ENCODE assay signal across 18 cellular contexts in the genomic region with DNA sequence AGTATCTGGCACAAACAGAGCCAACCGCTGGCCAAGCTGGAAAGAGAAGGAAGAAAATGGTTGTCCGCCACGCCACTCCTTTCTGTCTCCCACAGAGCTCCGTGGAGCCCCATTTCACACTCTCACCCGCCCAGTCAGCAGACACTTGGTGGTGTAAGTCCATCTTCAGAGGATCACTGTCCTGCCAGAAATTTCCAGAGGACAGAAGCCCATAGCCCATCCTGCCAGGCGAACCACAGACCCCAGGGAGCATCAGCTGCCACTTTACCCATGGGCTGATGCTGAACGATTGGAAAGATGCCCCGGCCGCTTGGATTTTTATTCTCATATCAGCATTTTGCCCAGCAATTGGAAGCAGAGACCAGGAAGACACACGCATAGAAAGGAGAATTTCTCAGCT.
DNase-seq lines count a peak whose midpoint lies in the region; ATAC-seq and TF ChIP-seq lines count a peak whose summit lies in the region.
"Had no signal": no experiment of that assay in that cellular context is flagged by ENCODE, and none has a peak within 500 bp of the region (broad histone marks: within the 10 kb centered on the region; RNA-seq: fewer than 3 reads in every experiment).

No MANE protein-coding gene starts in this region.

- H3K9ac ChIP-seq in mesenchymal stem cell (ENCODE audit: low read length) = no peak overlapping the region
- H3K9ac ChIP-seq: BLaER1 had no signal

- no peak for TF ChIP-seq POLR2A in suprapubic skin (IDR thresholded peaks at IDR 0.05)
- TF ChIP-seq POLR2A in testis (IDR thresholded peaks at IDR 0.05) = no peak

- 91% methylated on average over 9 of the region's 10 CpGs for WGBS in mesenchymal stem cell
- 82% methylated on average over 10 of the region's 10 CpGs for WGBS in suprapubic skin
- WGBS in testis, 2 donors = 92 to 93% methylated on average over 10 of the region's 10 CpGs

- H3K14ac ChIP-seq in mesenchymal stem cell (ENCODE audit: low read length in 2 of 2) = no peak overlapping the region

- no peak overlapping the region for H3K4ac ChIP-seq in mesenchymal stem cell (ENCODE audit: low read depth in 1 of 2, low read length in 2 of 2)

- H3K9me3 Mint-ChIP-seq in activated naive CD8-positive, alpha-beta T cell treated with anti-CD3 and anti-CD28 coated beads, Interleukin-2, amount 10 ng/mL, durations not matched to agents 7 days and 5 days = peaks cover 10% of the 10 kb centered on the region
- peaks cover 9% of the 10 kb centered on the region for H3K9me3 Mint-ChIP-seq in activated naive CD8-positive, alpha-beta T cell treated with anti-CD3 and anti-CD28 coated beads for 36 hours

- no peak overlapping the region for H2BK5ac ChIP-seq in mesenchymal stem cell (ENCODE audit: low read depth, low read length, poor library complexity, severe bottlenecking)

- no peak overlapping the region for H3K4me2 ChIP-seq in mesenchymal stem cell (ENCODE audit: low read length, poor library complexity, severe bottlenecking)
- H3K4me2 ChIP-seq: A549, BLaER1 had no signal

- no peaks in the 10 kb centered on the region for H3K36me3 Mint-ChIP-seq in activated naive CD8-positive, alpha-beta T cell treated with anti-CD3 and anti-CD28 coated beads, Interleukin-2, amount 10 ng/mL, durations not matched to agents 7 days and 5 days
- H3K36me3 Mint-ChIP-seq in activated naive CD8-positive, alpha-beta T cell treated with anti-CD3 and anti-CD28 coated beads for 36 hours = no peaks in the 10 kb centered on the region
- H3K36me3 Mint-ChIP-seq: CD14-positive monocyte had no signal

- no peak for TF ChIP-seq EP300 in suprapubic skin (IDR thresholded peaks at IDR 0.05)

- H3K79me1 ChIP-seq in mesenchymal stem cell (replicated peaks; ENCODE audit: low read length, poor library complexity, severe bottlenecking) = no peaks in the 10 kb centered on the region

- H2AFZ ChIP-seq in mesenchymal stem cell (ENCODE audit: low read depth, low read length) = no peak overlapping the region

- no peak overlapping the region for H2BK120ac ChIP-seq in mesenchymal stem cell (ENCODE audit: low read depth, low read length)

- H3K18ac ChIP-seq in mesenchymal stem cell (ENCODE audit: low read depth in 1 of 2, low read length in 2 of 2) = peak overlapping the region in 1 of 2 experiments; percentile 16

- peaks cover 14% of the 10 kb centered on the region for H3K27me3 Mint-ChIP-seq in activated naive CD8-positive, alpha-beta T cell treated with anti-CD3 and anti-CD28 coated beads, Interleukin-2, amount 10 ng/mL, durations not matched to agents 7 days and 5 days
- no peaks in the 10 kb centered on the region for H3K27me3 Mint-ChIP-seq in activated naive CD8-positive, alpha-beta T cell treated with anti-CD3 and anti-CD28 coated beads for 36 hours

- no peak for DNase-seq in activated naive CD8-positive, alpha-beta T cell treated with anti-CD3 and anti-CD28 coated beads, Interleukin-2, amount 10 ng/mL, durations not matched to agents 7 days and 5 days
- no peak for DNase-seq in activated naive CD8-positive, alpha-beta T cell treated with anti-CD3 and anti-CD28 coated beads for 36 hours
- DNase-seq in mesenchymal stem cell = no peak
- peak; percentile 46 for DNase-seq in retina
- no peak for DNase-seq in suprapubic skin (ENCODE audit: low spot score in 2 of 2)
- no peak for DNase-seq in testis
- DNase-seq in cerebellar cortex (ENCODE audit: low spot score) = no peak
- DNase-seq: CD4-positive, alpha-beta memory T cell; DMS153; DMS79; GDM1 had no signal

- H3K9me3 ChIP-seq in mesenchymal stem cell (ENCODE audit: control insufficient read depth, low read length) = peaks cover 25% of the 10 kb centered on the region
- H3K9me3 ChIP-seq in suprapubic skin = peaks cover 17% of the 10 kb centered on the region
- no peaks in the 10 kb centered on the region for H3K9me3 ChIP-seq in testis

- peak overlapping the region; percentile 19 for H2AK5ac ChIP-seq in mesenchymal stem cell (ENCODE audit: low read length, severe bottlenecking)

- no peak overlapping the region for H4K91ac ChIP-seq in mesenchymal stem cell (ENCODE audit: low read length)

- H3K27ac ChIP-seq in mesenchymal stem cell (ENCODE audit: low read length, poor library complexity, severe bottlenecking) = no peak overlapping the region
- peak overlapping the region; percentile 36 for H3K27ac ChIP-seq in suprapubic skin
- no peak overlapping the region for H3K27ac ChIP-seq in testis
- H3K27ac ChIP-seq: 22Rv1, A549, BLaER1 had no signal

- H3K27me3 ChIP-seq in mesenchymal stem cell (ENCODE audit: control insufficient read depth in 1 of 2, insufficient read depth in 1 of 2, low read length in 2 of 2) (no peaks in the 10 kb centered on the region), suprapubic skin (no peaks in the 10 kb centered on the region), testis (no peaks in the 10 kb centered on the region)
- H3K27me3 ChIP-seq: BLaER1 had no signal

- POLR2A ChIA-PET in activated naive CD8-positive, alpha-beta T cell treated with anti-CD3 and anti-CD28 coated beads, Interleukin-2, amount 10 ng/mL, durations not matched to agents 7 days and 5 days (lab: Charles Lee) = no interaction called here

- H3K4me1 ChIP-seq in mesenchymal stem cell (ENCODE audit: control insufficient read depth, insufficient read depth, low read depth, low read length) = peaks cover 5% of the 10 kb centered on the region
- no peaks in the 10 kb centered on the region for H3K4me1 ChIP-seq in suprapubic skin
- H3K4me1 ChIP-seq in testis = no peaks in the 10 kb centered on the region
- H3K4me1 ChIP-seq: A549, BLaER1, HAP-1 had no signal

- H3K4me1 Mint-ChIP-seq in activated naive CD8-positive, alpha-beta T cell treated with anti-CD3 and anti-CD28 coated beads, Interleukin-2, amount 10 ng/mL, durations not matched to agents 7 days and 5 days = no peaks in the 10 kb centered on the region
- H3K4me1 Mint-ChIP-seq in activated naive CD8-positive, alpha-beta T cell treated with anti-CD3 and anti-CD28 coated beads for 36 hours = no peaks in the 10 kb centered on the region
- H3K4me1 Mint-ChIP-seq: CD4-positive, alpha-beta memory T cell had no signal

- H3K36me3 ChIP-seq in mesenchymal stem cell (ENCODE audit: control insufficient read depth in 1 of 2, insufficient read depth in 2 of 2, low read depth in 1 of 2, low read length in 2 of 2) (no peaks in the 10 kb centered on the region), suprapubic skin (no peaks in the 10 kb centered on the region), testis (ENCODE audit: low read depth, missing control alignments) (no peaks in the 10 kb centered on the region)
- H3K36me3 ChIP-seq: BLaER1, HAP-1 had no signal

- peak overlapping the region in 1 of 2 experiments; percentile 71 for H2BK12ac ChIP-seq in mesenchymal stem cell (ENCODE audit: low read length in 2 of 2)

- no peak overlapping the region for H2BK15ac ChIP-seq in mesenchymal stem cell (ENCODE audit: low read depth, poor library complexity, severe bottlenecking)

- no peak overlapping the region for H3K4me3 Mint-ChIP-seq in activated naive CD8-positive, alpha-beta T cell treated with anti-CD3 and anti-CD28 coated beads, Interleukin-2, amount 10 ng/mL, durations not matched to agents 7 days and 5 days
- H3K4me3 Mint-ChIP-seq in activated naive CD8-positive, alpha-beta T cell treated with anti-CD3 and anti-CD28 coated beads for 36 hours = no peak overlapping the region
- H3K4me3 Mint-ChIP-seq: CD14-positive monocyte; CD4-positive, alpha-beta memory T cell had no signal

- H3K27ac Mint-ChIP-seq in activated naive CD8-positive, alpha-beta T cell treated with anti-CD3 and anti-CD28 coated beads, Interleukin-2, amount 10 ng/mL, durations not matched to agents 7 days and 5 days = peak overlapping the region; percentile 19
- H3K27ac Mint-ChIP-seq in activated naive CD8-positive, alpha-beta T cell treated with anti-CD3 and anti-CD28 coated beads for 36 hours = no peak overlapping the region
- H3K27ac Mint-ChIP-seq: CD14-positive monocyte; CD4-positive, alpha-beta memory T cell had no signal

- H3K23ac ChIP-seq in mesenchymal stem cell (ENCODE audit: low read length in 2 of 2) = no peak overlapping the region

- intact Hi-C loops in testis (cut with DNase I; ENCODE audit: low total_unique reads) = no loop called here

- H4K8ac ChIP-seq in mesenchymal stem cell (ENCODE audit: low read length) = no peak overlapping the region

- no peak for ATAC-seq in activated naive CD8-positive, alpha-beta T cell treated with anti-CD3 and anti-CD28 coated beads, Interleukin-2, amount 10 ng/mL, durations not matched to agents 7 days and 5 days (ENCODE audit: low read depth)
- no peak for ATAC-seq in HG02763 (IDR thresholded peaks at IDR 0.05; ENCODE audit: unreplicated experiment)
- ATAC-seq: A549, HepG2 had no signal

- H3K4me3 ChIP-seq in mesenchymal stem cell (ENCODE audit: insufficient read depth in 1 of 2, low read depth in 1 of 2, low read length in 2 of 2) (no peak overlapping the region), suprapubic skin (peak overlapping the region; percentile 4), testis (no peak overlapping the region)
- H3K4me3 ChIP-seq: A549, BLaER1, HAP-1 had no signal

- TF ChIP-seq CTCF in suprapubic skin (IDR thresholded peaks at IDR 0.05) (no peak), testis (IDR thresholded peaks at IDR 0.05) (no peak)
